1 cellular context compared by ENCODE assay signal in genomic region chr6:56807992-56808342, GRCh38.
TF ChIP-seq lines count a peak whose summit lies in the region.

No MANE protein-coding gene starts in this region.

TF ChIP-seq in GM23338, 12 proteins besides CTCF, POLR2A, EP300 and RAD21 (continued from another document):
- TF ChIP-seq ZNF462 (CRISPR knock-in tag; IDR thresholded peaks at IDR 0.05) = no peak
- TF ChIP-seq CREB1 (CRISPR knock-in tag; IDR thresholded peaks at IDR 0.05; ENCODE audit: low read depth) = peak; percentile 67
- no peak for TF ChIP-seq ZNF114 (CRISPR knock-in tag; IDR thresholded peaks at IDR 0.05)
